ENCODE assay signal across 14 cellular contexts in the genomic region with DNA sequence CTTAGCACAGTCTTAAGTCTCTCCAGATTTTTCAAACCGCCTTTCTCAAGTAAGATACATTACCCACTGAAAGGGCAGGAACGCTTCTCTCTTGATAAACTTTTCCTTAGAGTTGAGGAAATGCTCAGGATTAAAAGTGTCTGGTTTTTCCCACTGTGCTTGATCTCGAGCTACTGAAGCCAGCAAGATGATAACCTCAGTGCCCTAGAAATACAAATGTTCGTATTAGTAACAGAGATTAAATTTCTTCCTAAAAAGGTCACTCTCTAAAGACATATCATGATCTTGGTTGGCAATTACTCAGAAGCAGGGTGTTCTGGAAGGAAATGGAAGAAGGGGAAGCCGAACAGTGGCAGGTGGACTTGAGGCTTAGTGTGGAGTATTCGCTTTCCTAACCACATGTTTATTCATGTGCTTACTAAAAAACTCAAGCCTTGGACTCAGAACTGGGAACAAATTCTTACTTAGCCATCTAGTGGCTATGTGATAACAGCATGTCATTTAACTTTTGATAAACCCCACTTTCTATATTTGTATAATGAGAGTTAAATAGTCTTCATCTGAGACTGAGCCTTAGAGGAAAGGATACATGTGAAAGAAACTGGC. TPM values are rescaled to one million over a fixed set of nuclear protein-coding genes. Genes with fewer than 3 reads are reported as not detected.
A peak's percentile ranks its signal among the peaks of the same experiment; 100 is the strongest.
DNase-seq lines count a peak whose midpoint lies in the region; ATAC-seq and TF ChIP-seq lines count a peak whose summit lies in the region.
"Had no signal": no experiment of that assay in that cellular context is flagged by ENCODE, and none has a peak within 500 bp of the region (broad histone marks: within the 10 kb centered on the region; RNA-seq: fewer than 3 reads in every experiment).

No MANE protein-coding gene starts in this region.

- TF ChIP-seq CTCF in AG10803 (conservative IDR thresholded peaks at IDR 0.05; ENCODE audit: low read length): 0 out of 2 replicates have a peak, but pooled peaks have one; percentile 10
- peak; percentile 18 for TF ChIP-seq CTCF in astrocyte of the cerebellum (IDR thresholded peaks at IDR 0.05; ENCODE audit: low read depth, low read length, missing control alignments)
- TF ChIP-seq CTCF in right lobe of liver (IDR thresholded peaks at IDR 0.05): peak; percentile 41 to 57 (median 48)

- H3K36me3 Mint-ChIP-seq in activated CD4-positive, alpha-beta memory T cell treated with anti-CD3 and anti-CD28 coated beads, Interleukin-2, amount 10 ng/mL, durations not matched to agents 7 days and 5 days (ENCODE audit: low read depth): no peaks in the 10 kb centered on the region
- H3K36me3 Mint-ChIP-seq: IgD-negative memory B cell had no signal

- no peak overlapping the region for H3K27ac Mint-ChIP-seq in activated CD4-positive, alpha-beta memory T cell treated with anti-CD3 and anti-CD28 coated beads, Interleukin-2, amount 10 ng/mL, durations not matched to agents 7 days and 5 days
- H3K27ac Mint-ChIP-seq: IgD-negative memory B cell had no signal

- no peak for TF ChIP-seq POLR2A in right lobe of liver (IDR thresholded peaks at IDR 0.05)

- no peaks in the 10 kb centered on the region for H3K36me3 ChIP-seq in right lobe of liver
- H3K36me3 ChIP-seq in effector memory CD4-positive, alpha-beta T cell (ENCODE audit: control insufficient read depth, insufficient read depth, low read length): no peaks in the 10 kb centered on the region
- H3K36me3 ChIP-seq: esophagus squamous epithelium, right atrium auricular region had no signal

- POLR2A ChIA-PET in activated CD4-positive, alpha-beta memory T cell treated with anti-CD3 and anti-CD28 coated beads, Interleukin-2, amount 10 ng/mL, durations not matched to agents 7 days and 5 days (lab: Charles Lee): no interaction called here

- intact Hi-C loops in right lobe of liver (cut with DNase I): no loop called here

- peaks cover 2% of the 10 kb centered on the region for H3K27me3 Mint-ChIP-seq in activated CD4-positive, alpha-beta memory T cell treated with anti-CD3 and anti-CD28 coated beads, Interleukin-2, amount 10 ng/mL, durations not matched to agents 7 days and 5 days
- H3K27me3 Mint-ChIP-seq: IgD-negative memory B cell had no signal

- ATAC-seq in right lobe of liver: peak; percentile 82 to 94 (median 90)
- no peak for ATAC-seq in HG02571 (IDR thresholded peaks at IDR 0.05; ENCODE audit: unreplicated experiment)

- CTCF ChIA-PET in activated CD4-positive, alpha-beta memory T cell treated with anti-CD3 and anti-CD28 coated beads, Interleukin-2, amount 10 ng/mL, durations not matched to agents 7 days and 5 days (lab: Charles Lee): interaction anchor here (1.2 kb wide), 1 partner anchor 39 kb away, joined by 3 read pairs; no protein-coding TSS in a partner anchor

- peaks cover 0 to 8% (median 4%) of the 10 kb centered on the region in 4 donors for H3K4me1 ChIP-seq in right lobe of liver
- no peaks in the 10 kb centered on the region for H3K4me1 ChIP-seq in effector memory CD4-positive, alpha-beta T cell (ENCODE audit: control insufficient read depth, insufficient read depth, low read length, poor library complexity, severe bottlenecking)
- H3K4me1 ChIP-seq: right atrium auricular region had no signal

- H3K4me3 Mint-ChIP-seq in activated CD4-positive, alpha-beta memory T cell treated with anti-CD3 and anti-CD28 coated beads, Interleukin-2, amount 10 ng/mL, durations not matched to agents 7 days and 5 days: no peak overlapping the region
- H3K4me3 Mint-ChIP-seq: IgD-negative memory B cell had no signal

- H3K4me1 Mint-ChIP-seq in activated CD4-positive, alpha-beta memory T cell treated with anti-CD3 and anti-CD28 coated beads, Interleukin-2, amount 10 ng/mL, durations not matched to agents 7 days and 5 days: peaks cover 7% of the 10 kb centered on the region
- H3K4me1 Mint-ChIP-seq: IgD-negative memory B cell had no signal

- no peak for DNase-seq in AG10803 (ENCODE audit: low read depth)
- peak; percentile 42 for DNase-seq in HT-29 (ENCODE audit: low spot score)
- DNase-seq in astrocyte of the cerebellum (ENCODE audit: low read depth): no peak
- no peak for DNase-seq in right lobe of liver
- no peak for DNase-seq in effector memory CD4-positive, alpha-beta T cell
- no peak for DNase-seq in NCI-H1694 treated with DMSO at 0.1 percent for 48 hours (lab: John Stamatoyannopoulos, UW)
- DNase-seq in activated CD4-positive, alpha-beta memory T cell treated with anti-CD3 and anti-CD28 coated beads, Interleukin-2, amount 10 ng/mL, durations not matched to agents 7 days and 5 days: no peak
- DNase-seq: COR-L47, esophagus squamous epithelium, islet precursor cell had no signal

- no peak overlapping the region for H3K4me3 ChIP-seq in AG10803 (ENCODE audit: low read length)
- H3K4me3 ChIP-seq in astrocyte of the cerebellum (ENCODE audit: low read depth, low read length): no peak overlapping the region
- no peak overlapping the region for H3K4me3 ChIP-seq in right lobe of liver
- no peak overlapping the region for H3K4me3 ChIP-seq in effector memory CD4-positive, alpha-beta T cell (ENCODE audit: insufficient read depth, low read depth, low read length, poor library complexity, severe bottlenecking)
- H3K4me3 ChIP-seq: esophagus squamous epithelium, right atrium auricular region had no signal

- H3K27ac ChIP-seq in right lobe of liver: peak overlapping the region; percentile 18 to 65 (median 20)
- H3K27ac ChIP-seq in effector memory CD4-positive, alpha-beta T cell (ENCODE audit: insufficient read depth, low read length, poor library complexity, severe bottlenecking): no peak overlapping the region
- H3K27ac ChIP-seq: esophagus squamous epithelium, right atrium auricular region had no signal

- WGBS in right lobe of liver (ENCODE audit: insufficient coverage, low coverage, low lambda C conversion rate, missing lambda C conversion rate): 15% methylated on average over 6 of the region's 6 CpGs

- in situ Hi-C loops in astrocyte of the cerebellum (cut with HindIII; ENCODE audit: low sequenced_read_pairs): no loop called here

- H3K9me3 Mint-ChIP-seq in activated CD4-positive, alpha-beta memory T cell treated with anti-CD3 and anti-CD28 coated beads, Interleukin-2, amount 10 ng/mL, durations not matched to agents 7 days and 5 days: no peaks in the 10 kb centered on the region
- H3K9me3 Mint-ChIP-seq: IgD-negative memory B cell had no signal

- H3K27me3 ChIP-seq in right lobe of liver: no peaks in the 10 kb centered on the region
- no peaks in the 10 kb centered on the region for H3K27me3 ChIP-seq in effector memory CD4-positive, alpha-beta T cell (replicated peaks; ENCODE audit: control insufficient read depth, insufficient read depth, low read length, poor library complexity, severe bottlenecking)
- H3K27me3 ChIP-seq: esophagus squamous epithelium, right atrium auricular region had no signal

- H3K9me3 ChIP-seq in right lobe of liver: no peaks in the 10 kb centered on the region
- H3K9me3 ChIP-seq in effector memory CD4-positive, alpha-beta T cell (ENCODE audit: control insufficient read depth, low read length): no peaks in the 10 kb centered on the region
- H3K9me3 ChIP-seq: esophagus squamous epithelium, right atrium auricular region had no signal

RNA-seq across cellular contexts. Expression of a gene that starts 20.1 kb away (rescaled TPM):
- total RNA-seq in HT-29 (2014; rRNA removed; shearing (Covaris generic)): 36.8 and 45.8 TPM in 2 replicates
- total RNA-seq in right lobe of liver: 1 to 10 TPM in 3 of 6 experiments, under 1 TPM in 3; 0.18 to 3.4 (median 0.79) TPM
- under 1 TPM in 1 of 2 experiments, not detected in 1; 0.48 TPM for total RNA-seq in activated CD4-positive, alpha-beta memory T cell treated with anti-CD3 and anti-CD28 coated beads, Interleukin-2, amount 10 ng/mL, durations not matched to agents 7 days and 5 days
- total RNA-seq: T-helper 1 cell treated with Interleukin-12 subunit alpha and Interleukin-12 subunit beta and Interleukin-4 antibody, amounts not matched to agents 30 ng/mL and 1 ng/mL, for 36 hours had no signal
